Comparison of ENCODE assay signal across 1 cellular context in the genomic region with DNA sequence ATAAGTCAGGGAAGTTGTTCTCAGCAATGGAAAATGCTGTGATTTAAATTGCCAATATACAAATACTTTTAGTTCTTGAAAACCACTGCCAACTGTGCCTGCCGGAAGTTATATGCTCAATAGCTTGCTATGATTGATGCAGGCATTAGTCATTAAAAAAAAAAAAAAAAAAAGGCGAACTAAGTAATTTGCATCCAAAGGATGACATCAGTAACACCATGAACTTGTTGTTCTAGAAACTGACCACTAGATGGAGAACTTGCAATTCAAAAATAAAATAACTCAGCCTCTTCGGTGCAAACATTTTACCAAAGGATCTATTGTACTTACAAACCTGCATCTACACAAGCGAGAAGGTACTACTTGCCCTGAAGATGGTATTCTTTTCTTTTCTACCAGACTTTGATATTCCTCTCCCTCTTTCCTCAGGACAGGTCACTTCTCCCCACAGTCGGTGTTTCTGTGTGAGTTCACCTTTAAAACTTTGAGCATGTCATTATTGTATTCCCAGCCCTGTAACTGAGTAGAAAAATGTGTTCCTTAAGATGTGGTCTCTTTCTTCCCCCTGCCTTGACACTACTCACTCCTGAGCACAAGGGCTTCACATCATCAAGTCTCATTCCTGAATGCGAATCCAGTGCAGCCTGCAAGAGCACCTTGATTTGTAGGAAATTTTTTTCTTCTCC.
TF ChIP-seq lines count a peak whose summit lies in the region.

No MANE protein-coding gene starts in this region.

TF ChIP-seq in GM12878, 131 proteins besides CTCF, POLR2A, EP300 and RAD21 (continued from another document):
- TF ChIP-seq, protein P1, sequence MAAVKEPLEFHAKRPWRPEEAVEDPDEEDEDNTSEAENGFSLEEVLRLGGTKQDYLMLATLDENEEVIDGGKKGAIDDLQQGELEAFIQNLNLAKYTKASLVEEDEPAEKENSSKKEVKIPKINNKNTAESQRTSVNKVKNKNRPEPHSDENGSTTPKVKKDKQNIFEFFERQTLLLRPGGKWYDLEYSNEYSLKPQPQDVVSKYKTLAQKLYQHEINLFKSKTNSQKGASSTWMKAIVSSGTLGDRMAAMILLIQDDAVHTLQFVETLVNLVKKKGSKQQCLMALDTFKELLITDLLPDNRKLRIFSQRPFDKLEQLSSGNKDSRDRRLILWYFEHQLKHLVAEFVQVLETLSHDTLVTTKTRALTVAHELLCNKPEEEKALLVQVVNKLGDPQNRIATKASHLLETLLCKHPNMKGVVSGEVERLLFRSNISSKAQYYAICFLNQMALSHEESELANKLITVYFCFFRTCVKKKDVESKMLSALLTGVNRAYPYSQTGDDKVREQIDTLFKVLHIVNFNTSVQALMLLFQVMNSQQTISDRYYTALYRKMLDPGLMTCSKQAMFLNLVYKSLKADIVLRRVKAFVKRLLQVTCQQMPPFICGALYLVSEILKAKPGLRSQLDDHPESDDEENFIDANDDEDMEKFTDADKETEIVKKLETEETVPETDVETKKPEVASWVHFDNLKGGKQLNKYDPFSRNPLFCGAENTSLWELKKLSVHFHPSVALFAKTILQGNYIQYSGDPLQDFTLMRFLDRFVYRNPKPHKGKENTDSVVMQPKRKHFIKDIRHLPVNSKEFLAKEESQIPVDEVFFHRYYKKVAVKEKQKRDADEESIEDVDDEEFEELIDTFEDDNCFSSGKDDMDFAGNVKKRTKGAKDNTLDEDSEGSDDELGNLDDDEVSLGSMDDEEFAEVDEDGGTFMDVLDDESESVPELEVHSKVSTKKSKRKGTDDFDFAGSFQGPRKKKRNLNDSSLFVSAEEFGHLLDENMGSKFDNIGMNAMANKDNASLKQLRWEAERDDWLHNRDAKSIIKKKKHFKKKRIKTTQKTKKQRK (IDR thresholded peaks at IDR 0.05; ENCODE audit: low read depth, low read length), result no peak
- peak; percentile 95 for TF ChIP-seq ATF7 (IDR thresholded peaks at IDR 0.05; ENCODE audit: low read depth)
- no peak for TF ChIP-seq ZNF622 (IDR thresholded peaks at IDR 0.05)
- TF ChIP-seq GABPA (IDR thresholded peaks at IDR 0.05; ENCODE audit: low read depth), result 0 out of 2 replicates have a peak, but pooled peaks have one; percentile 14
TF ChIP-seq in GM12878: peak in this region for 9.
